8 cellular contexts compared by ENCODE assay signal in the genomic region with DNA sequence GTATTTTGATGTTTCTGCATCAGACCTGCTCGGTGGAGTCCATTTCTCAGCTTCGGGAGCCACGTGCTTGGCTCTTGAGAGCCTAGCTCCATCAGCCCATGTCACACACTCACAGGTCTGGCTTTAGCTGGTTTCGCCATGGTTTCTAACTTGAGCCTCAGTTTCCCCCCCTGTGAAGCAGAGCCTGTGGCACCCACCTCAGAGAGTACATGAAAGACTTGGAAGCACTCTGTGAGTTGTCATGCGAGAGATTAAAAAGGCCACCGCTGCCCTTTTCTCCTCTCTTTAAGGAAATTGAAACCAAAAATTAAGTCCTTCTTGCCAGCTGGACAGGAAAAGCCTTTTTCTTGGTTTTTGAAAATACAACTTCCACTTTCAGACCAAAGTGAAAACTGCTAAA. TPM values are rescaled to one million over a fixed set of nuclear protein-coding genes. Genes with fewer than 3 reads are reported as not detected.
A peak's percentile ranks its signal among the peaks of the same experiment; 100 is the strongest.
DNase-seq lines count a peak whose midpoint lies in the region; ATAC-seq and TF ChIP-seq lines count a peak whose summit lies in the region.

No MANE protein-coding gene starts in this region.

- POLR2A ChIA-PET in CD4-positive, alpha-beta memory T cell (lab: Charles Lee; ENCODE audit: partially characterized antibody): interaction anchor here (0.8 to 1.4 kb wide), 2 partner anchors 9 to 89 kb away, joined by 3 to 4 read pairs; partner anchors contain the start of genes NSUN2 and SRD5A1

- TF ChIP-seq CTCF in foreskin fibroblast (IDR thresholded peaks at IDR 0.05; ENCODE audit: low read depth, low read length) (no peak), transverse colon (IDR thresholded peaks at IDR 0.05) (no peak)

- peak overlapping the region in 6 of 7 donors; percentile 28 to 79 (median 54) for H3K27ac Mint-ChIP-seq in CD4-positive, alpha-beta memory T cell

- H3K4me1 Mint-ChIP-seq in CD4-positive, alpha-beta memory T cell: peaks cover 68 to 98% (median 85%) of the 10 kb centered on the region in 4 donors

- H3K9me3 Mint-ChIP-seq in CD4-positive, alpha-beta memory T cell: no peaks in the 10 kb centered on the region

- CTCF ChIA-PET in CD4-positive, alpha-beta memory T cell (lab: Charles Lee; ENCODE audit: partially characterized antibody): interaction anchor here (1.3 to 2.4 kb wide), 3 partner anchors 13 to 89 kb away, joined by 3 to 7 read pairs (median 5); partner anchors contain the start of genes NSUN2 and SRD5A1

- H3K4me3 ChIP-seq in CD4-positive, alpha-beta memory T cell (ENCODE audit: low read length in 2 of 2): no peak overlapping the region
- H3K4me3 ChIP-seq in foreskin fibroblast (ENCODE audit: low read depth in 1 of 2, low read length in 2 of 2): peak overlapping the region; percentile 41 to 56
- peak overlapping the region in 1 of 4 donors; percentile 3 for H3K4me3 ChIP-seq in transverse colon

- no peak for TF ChIP-seq EP300 in transverse colon (IDR thresholded peaks at IDR 0.05; ENCODE audit: low read depth)

- in situ Hi-C loops in transverse colon (cut with MboI; ENCODE audit: low pct_ligation_motif_present in 1 of 4, low pct_unique_long_range_greater_than_20kb in 1 of 4, low sequenced_read_pairs in 3 of 4): no loop called here

- no peaks in the 10 kb centered on the region for H3K9me3 ChIP-seq in CD4-positive, alpha-beta memory T cell (ENCODE audit: control insufficient read depth in 1 of 2, low read length in 2 of 2)
- H3K9me3 ChIP-seq in transverse colon: no peaks in the 10 kb centered on the region

- no peaks in the 10 kb centered on the region for H3K27me3 ChIP-seq in CD4-positive, alpha-beta memory T cell (ENCODE audit: insufficient read depth, low read length)
- H3K27me3 ChIP-seq in transverse colon: no peaks in the 10 kb centered on the region

- no peak for DNase-seq in CD4-positive, alpha-beta memory T cell
- DNase-seq in MV-4-11 (lab: John Stamatoyannopoulos, UW) (peak; percentile 76), foreskin fibroblast (no peak), transverse colon (no peak), NCI-H146 treated with DMSO at 0.1 percent for 48 hours (lab: John Stamatoyannopoulos, UW; ENCODE audit: unreplicated experiment) (no peak), SKM-1 (lab: John Stamatoyannopoulos, UW; ENCODE audit: unreplicated experiment) (no peak), NCI-H1930 (lab: John Stamatoyannopoulos, UW) (no peak)

- H3K27ac ChIP-seq in CD4-positive, alpha-beta memory T cell (ENCODE audit: low read depth, low read length): no peak overlapping the region
- H3K27ac ChIP-seq in transverse colon: peak overlapping the region; percentile 58 to 72 (median 66)

- peaks cover 9 to 41% of the 10 kb centered on the region in 2 donors for H3K36me3 Mint-ChIP-seq in CD4-positive, alpha-beta memory T cell

- peaks cover 72% of the 10 kb centered on the region for H3K4me1 ChIP-seq in CD4-positive, alpha-beta memory T cell (ENCODE audit: insufficient read depth, low read length)
- H3K4me1 ChIP-seq in transverse colon: peaks cover 33 to 62% (median 35%) of the 10 kb centered on the region in 4 donors

- H3K27me3 Mint-ChIP-seq in CD4-positive, alpha-beta memory T cell: no peaks in the 10 kb centered on the region

- WGBS in transverse colon (ENCODE audit: low coverage in 1 of 2), 2 donors: 42 to 50% methylated on average over 6 of the region's 6 CpGs

- peak overlapping the region in 7 of 8 donors; percentile 55 to 73 (median 69) for H3K4me3 Mint-ChIP-seq in CD4-positive, alpha-beta memory T cell

- ATAC-seq in GM21381 (IDR thresholded peaks at IDR 0.05; ENCODE audit: unreplicated experiment): peak; percentile 44

- intact Hi-C loops in CD4-positive, alpha-beta memory T cell (cut with micrococcal nuclease): no loop called here
- intact Hi-C loops in transverse colon (cut with DNase I; ENCODE audit: low total_unique reads): no loop called here

- no peak for TF ChIP-seq POLR2A in transverse colon (IDR thresholded peaks at IDR 0.05)

- peaks cover 11% of the 10 kb centered on the region for H3K36me3 ChIP-seq in CD4-positive, alpha-beta memory T cell (ENCODE audit: insufficient read depth, low read length)
- no peaks in the 10 kb centered on the region for H3K36me3 ChIP-seq in transverse colon

RNA-seq across cellular contexts. Expression of gene TENT4A, which starts 8.8 kb away (rescaled TPM):
- 10 to 100 TPM; 44.9 to 49.1 TPM for total RNA-seq in CD4-positive, alpha-beta memory T cell
- 1 to 10 TPM in 1 of 2 donors, under 1 TPM in 1; 0.55 to 1.8 TPM for polyA plus RNA-seq in CD4-positive, alpha-beta memory T cell
- 10 to 100 TPM; 20.9 to 70.3 (median 28.1) TPM for total RNA-seq in transverse colon

Comparison
In these comparisons a context has a peak if more than half of its experiments do, and no peak if none do; other contexts are left out.
1. H3K4me3 ChIP-seq: peak in foreskin fibroblast (2 of 2); none in CD4-positive, alpha-beta memory T cell (0 of 2).